15 cellular contexts compared by ENCODE assay signal in the genomic region with DNA sequence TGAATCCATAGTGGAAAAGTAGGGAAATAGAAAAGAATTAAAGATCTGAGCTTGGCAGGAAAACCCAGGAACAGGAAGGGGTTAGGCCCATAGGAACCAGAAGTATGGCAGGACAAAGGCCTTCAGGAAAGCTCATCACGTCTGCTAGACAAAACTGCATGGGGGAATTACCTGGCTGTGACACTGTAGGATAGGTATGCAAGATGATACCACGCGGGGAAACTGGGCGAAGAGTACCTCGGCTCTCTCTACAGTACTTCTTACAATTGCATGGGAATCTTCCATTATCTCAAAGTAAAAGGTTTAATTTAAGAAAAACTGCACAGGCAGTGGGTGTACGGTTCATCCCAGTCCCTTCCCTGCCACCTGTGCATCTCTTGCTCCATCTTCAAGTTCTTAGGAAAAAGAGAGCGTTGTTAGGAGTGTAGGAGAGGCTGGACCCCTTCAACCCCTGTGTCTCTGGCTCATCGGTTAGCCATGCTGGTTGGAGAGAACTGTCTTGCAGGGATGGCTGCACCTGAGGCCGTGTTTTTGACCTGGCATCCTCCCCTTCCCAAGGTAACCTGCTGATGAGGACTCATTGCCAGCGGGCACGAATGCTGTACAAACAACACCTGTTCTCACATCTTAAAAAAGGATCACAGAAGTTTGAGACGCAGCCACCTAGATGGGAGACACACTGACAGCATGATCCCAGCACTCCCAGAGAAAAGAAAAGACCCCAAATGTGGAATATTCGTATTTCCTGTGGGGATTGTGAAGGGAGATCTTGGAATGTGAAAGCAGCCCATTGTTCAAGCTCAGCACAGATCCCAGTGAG.
"Had no signal": no experiment of that assay in that cellular context is flagged by ENCODE, and none has a peak within 500 bp of the region (broad histone marks: within the 10 kb centered on the region; RNA-seq: fewer than 3 reads in every experiment).

No MANE protein-coding gene starts in this region.

- ATAC-seq: activated CD4-positive, CD25-positive, alpha-beta regulatory T cell treated with anti-CD3 and anti-CD28 coated beads, Interleukin-2, amount 50 U/mL, for 24 hours; activated naive CD8-positive, alpha-beta T cell treated with anti-CD3 and anti-CD28 coated beads, Interleukin-2, amount 50 U/mL, for 24 hours; activated T-cell treated with anti-CD3 and anti-CD28 coated beads, Interleukin-2, amount 50 U/mL, for 72 hours; natural killer cell; stimulated activated memory B cell treated with anti-CD40 and anti-IgM and Interleukin-4, amounts not matched to agents 10 μg/mL and 1 μg/mL and 100 μg/mL, for 72 hours had no signal

- DNase-seq: activated CD4-positive, alpha-beta T cell treated with anti-CD3 and anti-CD28 coated beads, Interleukin-2, amount 50 U/mL, for 4 hours; activated gamma-delta T cell treated with Interleukin-2 at 50 U/mL for 16 hours; activated naive CD8-positive, alpha-beta T cell treated with anti-CD3 and anti-CD28 coated beads, Interleukin-2, amount 50 U/mL, for 24 hours; activated T-cell treated with anti-CD3 and anti-CD28 coated beads, Interleukin-2, amount 50 U/mL, for 72 hours; natural killer cell; nucleus accumbens; right cardiac atrium; substantia nigra had no signal

- H3K36me3 ChIP-seq: cardiac muscle cell had no signal

- H3K4me3 ChIP-seq: cardiac muscle cell, hepatocyte had no signal

- H3K4me3 Mint-ChIP-seq: activated naive CD8-positive, alpha-beta T cell treated with anti-CD3 and anti-CD28 coated beads, Interleukin-2, amount 50 U/mL, for 24 hours; activated T-cell treated with anti-CD3 and anti-CD28 coated beads, Interleukin-2, amount 50 U/mL, for 72 hours; natural killer cell; stimulated activated memory B cell treated with anti-CD40 and anti-IgM and Interleukin-4, amounts not matched to agents 10 μg/mL and 1 μg/mL and 100 μg/mL, for 72 hours; T-helper 2 cell treated with Interferon-gamma antibody and Interleukin-4, amounts not matched to agents 5 μg/mL and 100 μg/mL, for 36 hours; type B pancreatic cell had no signal

- H3K27ac ChIP-seq: cardiac muscle cell, hepatocyte had no signal

- H3K9me3 Mint-ChIP-seq: activated naive CD8-positive, alpha-beta T cell treated with anti-CD3 and anti-CD28 coated beads, Interleukin-2, amount 50 U/mL, for 24 hours; activated T-cell treated with anti-CD3 and anti-CD28 coated beads, Interleukin-2, amount 50 U/mL, for 72 hours; natural killer cell; stimulated activated memory B cell treated with anti-CD40 and anti-IgM and Interleukin-4, amounts not matched to agents 10 μg/mL and 1 μg/mL and 100 μg/mL, for 72 hours; T-helper 2 cell treated with Interferon-gamma antibody and Interleukin-4, amounts not matched to agents 5 μg/mL and 100 μg/mL, for 36 hours; type B pancreatic cell had no signal

- H3K36me3 Mint-ChIP-seq: natural killer cell; stimulated activated memory B cell treated with anti-CD40 and anti-IgM and Interleukin-4, amounts not matched to agents 10 μg/mL and 1 μg/mL and 100 μg/mL, for 72 hours had no signal

- H3K27me3 ChIP-seq: hepatocyte had no signal

- H3K27me3 Mint-ChIP-seq: activated naive CD8-positive, alpha-beta T cell treated with anti-CD3 and anti-CD28 coated beads, Interleukin-2, amount 50 U/mL, for 24 hours had no signal

- H3K27ac Mint-ChIP-seq: activated naive CD8-positive, alpha-beta T cell treated with anti-CD3 and anti-CD28 coated beads, Interleukin-2, amount 50 U/mL, for 24 hours; activated T-cell treated with anti-CD3 and anti-CD28 coated beads, Interleukin-2, amount 50 U/mL, for 72 hours; natural killer cell; progenitor cell of endocrine pancreas; stimulated activated memory B cell treated with anti-CD40 and anti-IgM and Interleukin-4, amounts not matched to agents 10 μg/mL and 1 μg/mL and 100 μg/mL, for 72 hours; T-helper 2 cell treated with Interferon-gamma antibody and Interleukin-4, amounts not matched to agents 5 μg/mL and 100 μg/mL, for 36 hours; type B pancreatic cell had no signal
